8 cellular contexts compared by ENCODE assay signal in genomic region chr5:141849371-141850182, GRCh38. TPM values are rescaled to one million over a fixed set of nuclear protein-coding genes. Genes with fewer than 3 reads are reported as not detected.
A peak's percentile ranks its signal among the peaks of the same experiment; 100 is the strongest.
DNase-seq lines count a peak whose midpoint lies in the region; FAIRE-seq and TF ChIP-seq lines count a peak whose summit lies in the region.

No MANE protein-coding gene starts in this region.

- H4K20me1 ChIP-seq in hepatocyte (ENCODE audit: insufficient read depth, poor library complexity, severe bottlenecking) = no peaks in the 10 kb centered on the region

- H3K4me3 ChIP-seq in astrocyte of the cerebellum (ENCODE audit: low read depth, low read length) (peak overlapping the region; percentile 54), hepatocyte (peak overlapping the region; percentile 66)

- H3K4me1 ChIP-seq in hepatocyte (ENCODE audit: insufficient read depth) = peaks cover 12% of the 10 kb centered on the region

- H3K36me3 ChIP-seq in hepatocyte (replicated peaks; ENCODE audit: insufficient read depth, low read depth) = no peaks in the 10 kb centered on the region

- no peak for FAIRE-seq in RCC 7860 (lab: Jason Lieb, UNC)

- H3K79me2 ChIP-seq in hepatocyte = no peaks in the 10 kb centered on the region

- peak overlapping the region; percentile 99 for H3K27ac ChIP-seq in hepatocyte

- under 1% methylated on average over 43 of the region's 76 CpGs for WGBS in hepatocyte (ENCODE audit: low lambda C conversion rate, missing lambda C conversion rate)

- POLR2A ChIA-PET in GM10248 (lab: Yijun Ruan, JAX) (interaction anchor here (0.6 to 0.7 kb wide), 3 partner anchors 25 to 1644 kb away, joined by 3 to 5 read pairs (median 5); no protein-coding TSS in a partner anchor), HEK293T (lab: Yijun Ruan, JAX) (interaction anchor here (0.7 to 1.8 kb wide), 9 partner anchors 10 to 74 kb away, joined by 3 to 21 read pairs (median 4); partner anchors contain the start of genes DELE1 and PCDH1)

- H3K4me2 ChIP-seq in hepatocyte = peak overlapping the region; percentile 91

- H3K27me3 ChIP-seq in hepatocyte = no peaks in the 10 kb centered on the region

- in situ Hi-C loops in astrocyte of the cerebellum (cut with HindIII; ENCODE audit: low sequenced_read_pairs) = no loop called here

- TF ChIP-seq CTCF in GM10248 (IDR thresholded peaks at IDR 0.05; ENCODE audit: control extremely low read depth, extremely low read depth, low read depth, missing control alignments) (no peak), astrocyte of the cerebellum (IDR thresholded peaks at IDR 0.05; ENCODE audit: low read depth, low read length, missing control alignments) (no peak), hepatocyte (IDR thresholded peaks at IDR 0.05; ENCODE audit: poor library complexity) (no peak)

- DNase-seq in GM10248 (ENCODE audit: extremely low spot score) (peak; percentile 86), HEK293T (ENCODE audit: extremely low spot score) (peak; percentile 80), NCI-H1092 (lab: John Stamatoyannopoulos, UW) (peak; percentile 67), T-helper 22 cell (ENCODE audit: low read depth) (peak; percentile 44), astrocyte of the cerebellum (ENCODE audit: low read depth) (no peak), hepatocyte (ENCODE audit: low spot score) (peak; percentile 96), retina (peak; percentile 92), RCC 7860 (ENCODE audit: low spot score) (no peak)

- no peaks in the 10 kb centered on the region for H3K9me3 ChIP-seq in hepatocyte (ENCODE audit: low read depth)

- H3K9me2 ChIP-seq in hepatocyte (replicated peaks; ENCODE audit: insufficient read depth) = no peaks in the 10 kb centered on the region

- peak overlapping the region; percentile 66 for H2AFZ ChIP-seq in hepatocyte

- CTCF ChIA-PET in GM10248 (lab: Yijun Ruan, JAX) = interaction anchor here (0.7 to 1.5 kb wide), 3 partner anchors 30 to 111 kb away, joined by 4 to 7 read pairs (median 5); no protein-coding TSS in a partner anchor
- CTCF ChIA-PET in HEK293T (lab: Yijun Ruan, JAX) = no interaction called here

TF ChIP-seq in HEK293T, 16 proteins besides CTCF, POLR2A, EP300 and RAD21:
- TF ChIP-seq L3MBTL2 (conservative IDR thresholded peaks at IDR 0.05) (peak; percentile 69), TARDBP (IDR thresholded peaks at IDR 0.05) (no peak)

RNA-seq across cellular contexts. Expression of gene PCDH1, which starts 28.6 kb away (rescaled TPM):
- total RNA-seq in hepatocyte = 10.5 and 10.8 TPM in 2 replicates
- 6.2 and 8.6 TPM in 2 replicates for polyA plus RNA-seq in hepatocyte

Comparison
In these comparisons a context has a peak if more than half of its experiments do, and no peak if none do; other contexts are left out.
1. DNase-seq: peak in GM10248 (single experiment), HEK293T (single experiment), NCI-H1092 (single experiment), T-helper 22 cell (single experiment), hepatocyte (single experiment) and retina (single experiment); none in astrocyte of the cerebellum (single experiment) and RCC 7860 (single experiment).